8 cellular contexts compared by ENCODE assay signal in genomic region chrX:39613997-39614679, GRCh38.
A peak's percentile ranks its signal among the peaks of the same experiment; 100 is the strongest.
DNase-seq lines count a peak whose midpoint lies in the region; ATAC-seq and TF ChIP-seq lines count a peak whose summit lies in the region.

No MANE protein-coding gene starts in this region.

- peak; percentile 78 for DNase-seq in stimulated activated naive CD4-positive, alpha-beta T cell treated with Interleukin-2 at 50 U/mL for 16 hours (lab: John Stamatoyannopoulos, UW)
- no peak for DNase-seq in stimulated activated naive CD4-positive, alpha-beta T cell (lab: John Stamatoyannopoulos, UW)
- peak; percentile 46 for DNase-seq in NCI-H748 (lab: John Stamatoyannopoulos, UW; ENCODE audit: unreplicated experiment)
- no peak for DNase-seq in ascending aorta (ENCODE audit: low spot score in 2 of 2)
- no peak for DNase-seq in nephron progenitor cell
- no peak for DNase-seq in D341Med (ENCODE audit: low spot score)
- DNase-seq in NK-92 (lab: John Stamatoyannopoulos, UW; ENCODE audit: unreplicated experiment) = no peak

- H3K36me3 ChIP-seq in ascending aorta = no peaks in the 10 kb centered on the region

- H3K27me3 Mint-ChIP-seq in nephron progenitor cell (ENCODE audit: low read depth, poor library complexity) = peaks cover 34% of the 10 kb centered on the region

- peaks cover 54% of the 10 kb centered on the region for H3K4me1 Mint-ChIP-seq in nephron progenitor cell

- intact Hi-C loops in ascending aorta (cut with DNase I) = no loop called here

- H3K27me3 ChIP-seq in ascending aorta = no peaks in the 10 kb centered on the region

- no peak overlapping the region for H3K27ac ChIP-seq in ascending aorta

- peaks cover 26% of the 10 kb centered on the region for H3K9me3 Mint-ChIP-seq in nephron progenitor cell

- peak overlapping the region; percentile 44 to 56 for H3K4me3 ChIP-seq in ascending aorta

- no peak for TF ChIP-seq CTCF in ascending aorta (IDR thresholded peaks at IDR 0.05)
- TF ChIP-seq CTCF in nephron progenitor cell (IDR thresholded peaks at IDR 0.05) = no peak

- no peak for ATAC-seq in GM21515 (IDR thresholded peaks at IDR 0.05; ENCODE audit: unreplicated experiment)

- peak overlapping the region; percentile 76 for H3K4me3 Mint-ChIP-seq in nephron progenitor cell

- no peaks in the 10 kb centered on the region for H3K9me3 ChIP-seq in ascending aorta

- H3K4me1 ChIP-seq in ascending aorta = peaks cover 0 to 5% of the 10 kb centered on the region in 2 donors

- no peaks in the 10 kb centered on the region for H3K36me3 Mint-ChIP-seq in nephron progenitor cell (ENCODE audit: low read depth)

- H3K27ac Mint-ChIP-seq in nephron progenitor cell = no peak overlapping the region

Comparison
In these comparisons a context has a peak if more than half of its experiments do, and no peak if none do; other contexts are left out.
1. DNase-seq: peak in stimulated activated naive CD4-positive, alpha-beta T cell treated with Interleukin-2 at 50 U/mL for 16 hours (single experiment) and NCI-H748 (single experiment); none in stimulated activated naive CD4-positive, alpha-beta T cell (0 of 6), ascending aorta (0 of 2), nephron progenitor cell (single experiment), D341Med (single experiment) and NK-92 (single experiment).